In the genomic region with DNA sequence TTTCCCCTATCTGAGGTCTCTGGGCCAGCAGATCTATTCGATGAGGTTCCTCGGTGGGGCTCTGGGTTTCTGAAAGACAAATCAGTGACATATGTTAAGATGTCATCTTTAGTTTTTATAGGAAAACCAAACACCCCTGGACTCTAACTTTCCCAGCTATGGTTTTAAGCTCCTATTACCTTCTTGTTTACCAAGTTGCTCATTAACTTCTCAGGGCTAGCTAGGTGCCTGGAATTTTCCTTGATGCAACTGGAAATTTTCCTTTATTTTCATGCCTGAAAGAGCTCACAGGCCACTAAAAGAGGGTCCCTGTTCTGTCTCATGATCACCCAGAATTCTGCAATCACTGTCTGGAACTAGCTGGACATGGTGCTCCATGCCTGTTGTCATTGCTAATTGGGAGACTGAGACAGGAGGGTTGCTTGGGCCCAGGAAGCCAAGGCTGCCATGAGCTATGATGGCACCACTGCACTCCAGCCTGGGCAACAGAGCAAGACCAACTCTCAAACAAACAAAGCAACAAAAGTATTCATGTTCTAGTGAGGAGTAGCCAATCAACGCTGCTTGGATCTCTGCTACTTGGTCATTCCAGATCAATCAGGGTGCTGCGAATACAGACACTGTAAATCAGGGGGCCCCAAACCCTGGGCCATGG, we compare ENCODE assay signal across 20 cellular contexts.
"Had no signal": no experiment of that assay in that cellular context is flagged by ENCODE, and none has a peak within 500 bp of the region (broad histone marks: within the 10 kb centered on the region; RNA-seq: fewer than 3 reads in every experiment).

No MANE protein-coding gene starts in this region.

- H3K27ac ChIP-seq: adrenal gland, SK-N-MC, VCaP had no signal

- H3K9me3 ChIP-seq: adrenal gland had no signal

- H3K36me3 ChIP-seq: adrenal gland had no signal

- FAIRE-seq: K562 had no signal

- H3K4me3 Mint-ChIP-seq: activated CD8-positive, alpha-beta T cell treated with anti-CD3 and anti-CD28 coated beads for 36 hours; activated naive CD8-positive, alpha-beta T cell treated with anti-CD3 and anti-CD28 coated beads, Interleukin-2, amount 10 ng/mL, durations not matched to agents 7 days and 5 days; T-cell had no signal

- H3K27me3 ChIP-seq: adrenal gland had no signal

- H3K27ac Mint-ChIP-seq: activated CD8-positive, alpha-beta T cell treated with anti-CD3 and anti-CD28 coated beads for 36 hours; activated naive CD8-positive, alpha-beta T cell treated with anti-CD3 and anti-CD28 coated beads, Interleukin-2, amount 10 ng/mL, durations not matched to agents 7 days and 5 days; T-cell had no signal

- H3K27me3 Mint-ChIP-seq: activated CD8-positive, alpha-beta T cell treated with anti-CD3 and anti-CD28 coated beads for 36 hours; activated naive CD8-positive, alpha-beta T cell treated with anti-CD3 and anti-CD28 coated beads, Interleukin-2, amount 10 ng/mL, durations not matched to agents 7 days and 5 days; T-cell had no signal

- H3K4me1 Mint-ChIP-seq: activated naive CD8-positive, alpha-beta T cell treated with anti-CD3 and anti-CD28 coated beads, Interleukin-2, amount 10 ng/mL, durations not matched to agents 7 days and 5 days; T-cell had no signal

- DNase-seq: activated CD4-positive, alpha-beta T cell treated with anti-CD3 and anti-CD28 coated beads for 4 hours; activated CD8-positive, alpha-beta memory T cell treated with anti-CD3 and anti-CD28 coated beads, Interleukin-2, amount 50 U/mL, for 48 hours; activated CD8-positive, alpha-beta T cell treated with anti-CD3 and anti-CD28 coated beads for 36 hours; activated naive CD4-positive, alpha-beta T cell treated with anti-CD3 and anti-CD28 coated beads, Interleukin-2, amount 50 U/mL, for 16 hours; activated naive CD8-positive, alpha-beta T cell treated with anti-CD3 and anti-CD28 coated beads, Interleukin-2, amount 10 ng/mL, durations not matched to agents 7 days and 5 days; activated T-cell treated with anti-CD3 and anti-CD28 coated beads, Interleukin-2, amount 50 U/mL, for 1 hour; adrenal gland; MM.1S; NCI-H1105; NCI-H1436; NCI-H1694 treated with DMSO at 0.1 percent for 48 hours; NCI-H2081; NCI-H2227 treated with DMSO at 0.1 percent for 48 hours; NCI-H446 treated with DMSO at 0.1 percent for 48 hours; NCI-H526; T-cell; T-helper 2 cell had no signal

- H3K36me3 Mint-ChIP-seq: activated naive CD8-positive, alpha-beta T cell treated with anti-CD3 and anti-CD28 coated beads, Interleukin-2, amount 10 ng/mL, durations not matched to agents 7 days and 5 days; T-cell had no signal

- H3K4me1 ChIP-seq: adrenal gland had no signal

- H3K4me3 ChIP-seq: adrenal gland, K562, SK-N-MC had no signal

- ATAC-seq: activated CD8-positive, alpha-beta T cell treated with anti-CD3 and anti-CD28 coated beads for 36 hours; K562; T-cell had no signal
